ENCODE assay signal across 1 cellular context in the genomic region with DNA sequence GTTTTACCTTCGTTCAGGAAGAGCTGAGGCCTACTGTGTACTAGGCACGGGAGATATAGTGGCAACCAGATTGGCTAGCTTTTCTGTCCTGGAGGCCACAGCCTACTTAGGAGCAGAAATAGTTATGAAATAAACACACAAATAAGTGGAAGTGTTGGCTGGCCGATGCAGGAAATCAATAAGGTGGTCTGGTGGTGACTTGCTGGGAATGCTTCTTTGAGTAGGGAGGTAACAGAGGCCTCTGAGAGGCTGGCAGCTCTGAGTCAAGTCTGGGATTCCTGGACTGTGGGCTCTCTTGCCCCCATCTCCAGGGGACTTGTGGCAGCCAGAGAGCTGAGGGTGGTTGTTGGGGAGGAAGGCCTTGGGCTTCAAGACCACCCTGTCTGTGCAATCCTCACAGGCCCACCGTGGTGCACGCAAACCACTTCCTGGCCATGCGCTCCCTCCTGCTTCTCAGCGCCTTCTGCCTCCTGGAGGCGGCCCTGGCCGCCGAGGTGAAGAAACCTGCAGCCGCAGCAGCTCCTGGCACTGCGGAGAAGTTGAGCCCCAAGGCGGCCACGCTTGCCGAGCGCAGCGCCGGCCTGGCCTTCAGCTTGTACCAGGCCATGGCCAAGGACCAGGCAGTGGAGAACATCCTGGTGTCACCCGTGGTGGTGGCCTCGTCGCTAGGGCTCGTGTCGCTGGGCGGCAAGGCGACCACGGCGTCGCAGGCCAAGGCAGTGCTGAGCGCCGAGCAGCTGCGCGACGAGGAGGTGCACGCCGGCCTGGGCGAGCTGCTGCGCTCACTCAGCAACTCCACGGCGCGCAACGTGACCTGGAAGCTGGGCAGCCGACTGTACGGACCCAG.
A peak's percentile ranks its signal among the peaks of the same experiment; 100 is the strongest.
TF ChIP-seq lines count a peak whose summit lies in the region.

No MANE protein-coding gene starts in this region.

TF ChIP-seq in H1, 55 proteins besides CTCF, POLR2A, EP300 and RAD21:
- TF ChIP-seq CHD2 (IDR thresholded peaks at IDR 0.05; ENCODE audit: low read length): no peak
- no peak for TF ChIP-seq SRF (IDR thresholded peaks at IDR 0.05; ENCODE audit: low read depth, low read length)
- TF ChIP-seq POLR2AphosphoS5 (IDR thresholded peaks at IDR 0.05; ENCODE audit: low read depth, low read length): 0 out of 2 replicates have a peak, but pooled peaks have one; percentile 15
- TF ChIP-seq CBX5 (IDR thresholded peaks at IDR 0.05; ENCODE audit: low read depth, low read length): no peak
- no peak for TF ChIP-seq TCF12 (IDR thresholded peaks at IDR 0.05; ENCODE audit: low read depth, low read length)
- TF ChIP-seq, protein P1, sequence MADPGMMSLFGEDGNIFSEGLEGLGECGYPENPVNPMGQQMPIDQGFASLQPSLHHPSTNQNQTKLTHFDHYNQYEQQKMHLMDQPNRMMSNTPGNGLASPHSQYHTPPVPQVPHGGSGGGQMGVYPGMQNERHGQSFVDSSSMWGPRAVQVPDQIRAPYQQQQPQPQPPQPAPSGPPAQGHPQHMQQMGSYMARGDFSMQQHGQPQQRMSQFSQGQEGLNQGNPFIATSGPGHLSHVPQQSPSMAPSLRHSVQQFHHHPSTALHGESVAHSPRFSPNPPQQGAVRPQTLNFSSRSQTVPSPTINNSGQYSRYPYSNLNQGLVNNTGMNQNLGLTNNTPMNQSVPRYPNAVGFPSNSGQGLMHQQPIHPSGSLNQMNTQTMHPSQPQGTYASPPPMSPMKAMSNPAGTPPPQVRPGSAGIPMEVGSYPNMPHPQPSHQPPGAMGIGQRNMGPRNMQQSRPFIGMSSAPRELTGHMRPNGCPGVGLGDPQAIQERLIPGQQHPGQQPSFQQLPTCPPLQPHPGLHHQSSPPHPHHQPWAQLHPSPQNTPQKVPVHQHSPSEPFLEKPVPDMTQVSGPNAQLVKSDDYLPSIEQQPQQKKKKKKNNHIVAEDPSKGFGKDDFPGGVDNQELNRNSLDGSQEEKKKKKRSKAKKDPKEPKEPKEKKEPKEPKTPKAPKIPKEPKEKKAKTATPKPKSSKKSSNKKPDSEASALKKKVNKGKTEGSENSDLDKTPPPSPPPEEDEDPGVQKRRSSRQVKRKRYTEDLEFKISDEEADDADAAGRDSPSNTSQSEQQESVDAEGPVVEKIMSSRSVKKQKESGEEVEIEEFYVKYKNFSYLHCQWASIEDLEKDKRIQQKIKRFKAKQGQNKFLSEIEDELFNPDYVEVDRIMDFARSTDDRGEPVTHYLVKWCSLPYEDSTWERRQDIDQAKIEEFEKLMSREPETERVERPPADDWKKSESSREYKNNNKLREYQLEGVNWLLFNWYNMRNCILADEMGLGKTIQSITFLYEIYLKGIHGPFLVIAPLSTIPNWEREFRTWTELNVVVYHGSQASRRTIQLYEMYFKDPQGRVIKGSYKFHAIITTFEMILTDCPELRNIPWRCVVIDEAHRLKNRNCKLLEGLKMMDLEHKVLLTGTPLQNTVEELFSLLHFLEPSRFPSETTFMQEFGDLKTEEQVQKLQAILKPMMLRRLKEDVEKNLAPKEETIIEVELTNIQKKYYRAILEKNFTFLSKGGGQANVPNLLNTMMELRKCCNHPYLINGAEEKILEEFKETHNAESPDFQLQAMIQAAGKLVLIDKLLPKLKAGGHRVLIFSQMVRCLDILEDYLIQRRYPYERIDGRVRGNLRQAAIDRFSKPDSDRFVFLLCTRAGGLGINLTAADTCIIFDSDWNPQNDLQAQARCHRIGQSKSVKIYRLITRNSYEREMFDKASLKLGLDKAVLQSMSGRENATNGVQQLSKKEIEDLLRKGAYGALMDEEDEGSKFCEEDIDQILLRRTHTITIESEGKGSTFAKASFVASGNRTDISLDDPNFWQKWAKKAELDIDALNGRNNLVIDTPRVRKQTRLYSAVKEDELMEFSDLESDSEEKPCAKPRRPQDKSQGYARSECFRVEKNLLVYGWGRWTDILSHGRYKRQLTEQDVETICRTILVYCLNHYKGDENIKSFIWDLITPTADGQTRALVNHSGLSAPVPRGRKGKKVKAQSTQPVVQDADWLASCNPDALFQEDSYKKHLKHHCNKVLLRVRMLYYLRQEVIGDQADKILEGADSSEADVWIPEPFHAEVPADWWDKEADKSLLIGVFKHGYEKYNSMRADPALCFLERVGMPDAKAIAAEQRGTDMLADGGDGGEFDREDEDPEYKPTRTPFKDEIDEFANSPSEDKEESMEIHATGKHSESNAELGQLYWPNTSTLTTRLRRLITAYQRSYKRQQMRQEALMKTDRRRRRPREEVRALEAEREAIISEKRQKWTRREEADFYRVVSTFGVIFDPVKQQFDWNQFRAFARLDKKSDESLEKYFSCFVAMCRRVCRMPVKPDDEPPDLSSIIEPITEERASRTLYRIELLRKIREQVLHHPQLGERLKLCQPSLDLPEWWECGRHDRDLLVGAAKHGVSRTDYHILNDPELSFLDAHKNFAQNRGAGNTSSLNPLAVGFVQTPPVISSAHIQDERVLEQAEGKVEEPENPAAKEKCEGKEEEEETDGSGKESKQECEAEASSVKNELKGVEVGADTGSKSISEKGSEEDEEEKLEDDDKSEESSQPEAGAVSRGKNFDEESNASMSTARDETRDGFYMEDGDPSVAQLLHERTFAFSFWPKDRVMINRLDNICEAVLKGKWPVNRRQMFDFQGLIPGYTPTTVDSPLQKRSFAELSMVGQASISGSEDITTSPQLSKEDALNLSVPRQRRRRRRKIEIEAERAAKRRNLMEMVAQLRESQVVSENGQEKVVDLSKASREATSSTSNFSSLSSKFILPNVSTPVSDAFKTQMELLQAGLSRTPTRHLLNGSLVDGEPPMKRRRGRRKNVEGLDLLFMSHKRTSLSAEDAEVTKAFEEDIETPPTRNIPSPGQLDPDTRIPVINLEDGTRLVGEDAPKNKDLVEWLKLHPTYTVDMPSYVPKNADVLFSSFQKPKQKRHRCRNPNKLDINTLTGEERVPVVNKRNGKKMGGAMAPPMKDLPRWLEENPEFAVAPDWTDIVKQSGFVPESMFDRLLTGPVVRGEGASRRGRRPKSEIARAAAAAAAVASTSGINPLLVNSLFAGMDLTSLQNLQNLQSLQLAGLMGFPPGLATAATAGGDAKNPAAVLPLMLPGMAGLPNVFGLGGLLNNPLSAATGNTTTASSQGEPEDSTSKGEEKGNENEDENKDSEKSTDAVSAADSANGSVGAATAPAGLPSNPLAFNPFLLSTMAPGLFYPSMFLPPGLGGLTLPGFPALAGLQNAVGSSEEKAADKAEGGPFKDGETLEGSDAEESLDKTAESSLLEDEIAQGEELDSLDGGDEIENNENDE (IDR thresholded peaks at IDR 0.05; ENCODE audit: insufficient replicate concordance, low read length): no peak
